Comparison of ENCODE assay signal across 8 cellular contexts in genomic region chr2:201882353-201883095, GRCh38.
DNase-seq lines count a peak whose midpoint lies in the region; ATAC-seq and TF ChIP-seq lines count a peak whose summit lies in the region.

No MANE protein-coding gene starts in this region.

- H3K79me2 ChIP-seq in OCI-LY3 (ENCODE audit: low read length), result no peaks in the 10 kb centered on the region

- peaks cover 23% of the 10 kb centered on the region for H3K4me1 ChIP-seq in OCI-LY3 (ENCODE audit: low read length)

- peak overlapping the region; percentile 44; the same call in 1 of the 2 replicates for H2AFZ ChIP-seq in OCI-LY3 (ENCODE audit: low read depth, low read length)

- ATAC-seq in GM21447 (IDR thresholded peaks at IDR 0.05; ENCODE audit: unreplicated experiment), result peak; percentile 61
- ATAC-seq in HG02623 (IDR thresholded peaks at IDR 0.05; ENCODE audit: unreplicated experiment), result no peak
- ATAC-seq in HG03159 (IDR thresholded peaks at IDR 0.05; ENCODE audit: unreplicated experiment), result no peak

- no peaks in the 10 kb centered on the region for H3K36me3 ChIP-seq in OCI-LY3 (replicated peaks; ENCODE audit: low read depth, low read length)

- H3K27me3 ChIP-seq in OCI-LY3 (ENCODE audit: low read depth, low read length), result peaks cover 37% of the 10 kb centered on the region

- peak overlapping the region; percentile 87 for H3K4me2 ChIP-seq in OCI-LY3 (ENCODE audit: low read length)

- no peaks in the 10 kb centered on the region for H4K20me1 ChIP-seq in OCI-LY3 (ENCODE audit: insufficient read depth, low read length)

- no peaks in the 10 kb centered on the region for H3K9me3 ChIP-seq in OCI-LY3 (ENCODE audit: insufficient read depth, low read length)

- DNase-seq in D341Med (ENCODE audit: low spot score) (peak; percentile 55), fibroblast of the aortic adventitia (ENCODE audit: low read depth) (peak; percentile 47), SIG-M5 (lab: John Stamatoyannopoulos, UW) (no peak)
- DNase-seq in central memory CD4-positive, alpha-beta T cell, result no peak

- H3K27ac ChIP-seq in OCI-LY3 (ENCODE audit: low read length), result no peak overlapping the region

- TF ChIP-seq CTCF in OCI-LY3 (IDR thresholded peaks at IDR 0.05; ENCODE audit: low read depth, low read length), result no peak
- no peak for TF ChIP-seq CTCF in fibroblast of the aortic adventitia (IDR thresholded peaks at IDR 0.05; ENCODE audit: insufficient read depth, low read length)

- peak overlapping the region; percentile 74 for H3K4me3 ChIP-seq in OCI-LY3 (ENCODE audit: low read length)
- no peak overlapping the region for H3K4me3 ChIP-seq in fibroblast of the aortic adventitia (ENCODE audit: low read depth, low read length)

- H3K9ac ChIP-seq in OCI-LY3 (ENCODE audit: low read length), result no peak overlapping the region

Comparison
In these comparisons a context has a peak if more than half of its experiments do, and no peak if none do; other contexts are left out.
1. DNase-seq: peak in D341Med (single experiment) and fibroblast of the aortic adventitia (single experiment); none in central memory CD4-positive, alpha-beta T cell (single experiment) and SIG-M5 (single experiment).